In genomic region chr18:2890606-2891005, GRCh38 we compare ENCODE assay signal across 14 cellular contexts.
"Had no signal": no experiment of that assay in that cellular context is flagged by ENCODE, and none has a peak within 500 bp of the region (broad histone marks: within the 10 kb centered on the region; RNA-seq: fewer than 3 reads in every experiment).

No MANE protein-coding gene starts in this region.

- DNase-seq: activated B cell treated with CpG ODN at 0.5 μM for 24 hours; activated naive CD4-positive, alpha-beta T cell treated with anti-CD3 and anti-CD28 coated beads for 36 hours; amygdala; cortex of kidney; effector CD4-positive, alpha-beta T cell; foreskin fibroblast; mesendoderm; SHP77; SK-N-SH; stimulated activated naive CD8-positive, alpha-beta T cell treated with anti-CD3 and anti-CD28 coated beads, Interleukin-15, amount 100 ng/mL, for 72 hours had no signal

- ATAC-seq: sciatic nerve had no signal

- H3K4me1 Mint-ChIP-seq: activated B cell treated with CpG ODN at 0.5 μM for 24 hours had no signal

- H3K4me3 Mint-ChIP-seq: activated B cell treated with CpG ODN at 0.5 μM for 24 hours; activated naive CD4-positive, alpha-beta T cell treated with anti-CD3 and anti-CD28 coated beads for 36 hours; brain; nephron; type B pancreatic cell had no signal

- H3K4me2 ChIP-seq: SK-N-SH had no signal

- H3K27ac Mint-ChIP-seq: activated B cell treated with CpG ODN at 0.5 μM for 24 hours; activated naive CD4-positive, alpha-beta T cell treated with anti-CD3 and anti-CD28 coated beads for 36 hours; type B pancreatic cell had no signal

- H3K9ac ChIP-seq: SK-N-SH had no signal

- H3K27me3 Mint-ChIP-seq: stimulated activated naive CD8-positive, alpha-beta T cell treated with anti-CD3 and anti-CD28 coated beads, Interleukin-15, amount 100 ng/mL, for 72 hours; type B pancreatic cell had no signal

- H3K9me3 ChIP-seq: SK-N-SH had no signal
